ENCODE assay signal across 1 cellular context in the genomic region with DNA sequence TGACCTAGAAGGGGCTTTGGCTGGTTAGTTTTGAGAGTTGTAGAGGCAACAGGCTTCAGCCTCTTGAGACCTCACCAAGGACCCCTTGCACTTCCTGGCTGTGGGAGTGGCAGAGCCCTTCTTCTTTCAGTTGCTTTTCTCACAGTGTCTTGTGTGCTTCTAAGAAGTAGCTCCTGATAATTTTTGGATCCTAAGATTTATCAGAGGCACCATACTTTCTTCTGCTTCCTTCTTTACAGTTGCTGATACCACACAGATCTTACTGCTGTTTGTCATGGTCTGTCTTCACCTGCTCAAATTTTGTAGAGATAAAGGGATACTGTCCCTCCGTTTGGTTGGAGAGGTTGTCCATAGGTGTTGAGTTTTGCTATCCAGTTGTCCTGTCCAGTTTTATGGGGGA.
TF ChIP-seq lines count a peak whose summit lies in the region.

No MANE protein-coding gene starts in this region.

TF ChIP-seq in K562, 482 proteins besides CTCF, POLR2A, EP300 and RAD21 (continued from another document):
- TF ChIP-seq ATF1 (CRISPR knock-in tag; IDR thresholded peaks at IDR 0.05) = no peak
- TF ChIP-seq ATF1 (tag; IDR thresholded peaks at IDR 0.05) = peak; percentile 31; the same call in 1 of the 2 replicates
- peak in 1 of 2 experiments; percentile 55; a peak in 1 of 4 replicates for TF ChIP-seq HDAC1 (IDR thresholded peaks at IDR 0.05)
- TF ChIP-seq CBFA2T2 (conservative IDR thresholded peaks at IDR 0.05) = peak; percentile 84
- TF ChIP-seq TBL1XR1 (IDR thresholded peaks at IDR 0.05; ENCODE audit: low read length in 2 of 2) = peak in 1 of 2 experiments; percentile 64; a peak in 2 of 4 replicates
- peak; percentile 66 for TF ChIP-seq HDAC3 (IDR thresholded peaks at IDR 0.05; ENCODE audit: borderline replicate concordance, partially characterized antibody)
- TF ChIP-seq, protein P1, sequence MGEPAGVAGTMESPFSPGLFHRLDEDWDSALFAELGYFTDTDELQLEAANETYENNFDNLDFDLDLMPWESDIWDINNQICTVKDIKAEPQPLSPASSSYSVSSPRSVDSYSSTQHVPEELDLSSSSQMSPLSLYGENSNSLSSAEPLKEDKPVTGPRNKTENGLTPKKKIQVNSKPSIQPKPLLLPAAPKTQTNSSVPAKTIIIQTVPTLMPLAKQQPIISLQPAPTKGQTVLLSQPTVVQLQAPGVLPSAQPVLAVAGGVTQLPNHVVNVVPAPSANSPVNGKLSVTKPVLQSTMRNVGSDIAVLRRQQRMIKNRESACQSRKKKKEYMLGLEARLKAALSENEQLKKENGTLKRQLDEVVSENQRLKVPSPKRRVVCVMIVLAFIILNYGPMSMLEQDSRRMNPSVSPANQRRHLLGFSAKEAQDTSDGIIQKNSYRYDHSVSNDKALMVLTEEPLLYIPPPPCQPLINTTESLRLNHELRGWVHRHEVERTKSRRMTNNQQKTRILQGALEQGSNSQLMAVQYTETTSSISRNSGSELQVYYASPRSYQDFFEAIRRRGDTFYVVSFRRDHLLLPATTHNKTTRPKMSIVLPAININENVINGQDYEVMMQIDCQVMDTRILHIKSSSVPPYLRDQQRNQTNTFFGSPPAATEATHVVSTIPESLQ (CRISPR knock-in tag; IDR thresholded peaks at IDR 0.05) = no peak
- TF ChIP-seq, protein P2, sequence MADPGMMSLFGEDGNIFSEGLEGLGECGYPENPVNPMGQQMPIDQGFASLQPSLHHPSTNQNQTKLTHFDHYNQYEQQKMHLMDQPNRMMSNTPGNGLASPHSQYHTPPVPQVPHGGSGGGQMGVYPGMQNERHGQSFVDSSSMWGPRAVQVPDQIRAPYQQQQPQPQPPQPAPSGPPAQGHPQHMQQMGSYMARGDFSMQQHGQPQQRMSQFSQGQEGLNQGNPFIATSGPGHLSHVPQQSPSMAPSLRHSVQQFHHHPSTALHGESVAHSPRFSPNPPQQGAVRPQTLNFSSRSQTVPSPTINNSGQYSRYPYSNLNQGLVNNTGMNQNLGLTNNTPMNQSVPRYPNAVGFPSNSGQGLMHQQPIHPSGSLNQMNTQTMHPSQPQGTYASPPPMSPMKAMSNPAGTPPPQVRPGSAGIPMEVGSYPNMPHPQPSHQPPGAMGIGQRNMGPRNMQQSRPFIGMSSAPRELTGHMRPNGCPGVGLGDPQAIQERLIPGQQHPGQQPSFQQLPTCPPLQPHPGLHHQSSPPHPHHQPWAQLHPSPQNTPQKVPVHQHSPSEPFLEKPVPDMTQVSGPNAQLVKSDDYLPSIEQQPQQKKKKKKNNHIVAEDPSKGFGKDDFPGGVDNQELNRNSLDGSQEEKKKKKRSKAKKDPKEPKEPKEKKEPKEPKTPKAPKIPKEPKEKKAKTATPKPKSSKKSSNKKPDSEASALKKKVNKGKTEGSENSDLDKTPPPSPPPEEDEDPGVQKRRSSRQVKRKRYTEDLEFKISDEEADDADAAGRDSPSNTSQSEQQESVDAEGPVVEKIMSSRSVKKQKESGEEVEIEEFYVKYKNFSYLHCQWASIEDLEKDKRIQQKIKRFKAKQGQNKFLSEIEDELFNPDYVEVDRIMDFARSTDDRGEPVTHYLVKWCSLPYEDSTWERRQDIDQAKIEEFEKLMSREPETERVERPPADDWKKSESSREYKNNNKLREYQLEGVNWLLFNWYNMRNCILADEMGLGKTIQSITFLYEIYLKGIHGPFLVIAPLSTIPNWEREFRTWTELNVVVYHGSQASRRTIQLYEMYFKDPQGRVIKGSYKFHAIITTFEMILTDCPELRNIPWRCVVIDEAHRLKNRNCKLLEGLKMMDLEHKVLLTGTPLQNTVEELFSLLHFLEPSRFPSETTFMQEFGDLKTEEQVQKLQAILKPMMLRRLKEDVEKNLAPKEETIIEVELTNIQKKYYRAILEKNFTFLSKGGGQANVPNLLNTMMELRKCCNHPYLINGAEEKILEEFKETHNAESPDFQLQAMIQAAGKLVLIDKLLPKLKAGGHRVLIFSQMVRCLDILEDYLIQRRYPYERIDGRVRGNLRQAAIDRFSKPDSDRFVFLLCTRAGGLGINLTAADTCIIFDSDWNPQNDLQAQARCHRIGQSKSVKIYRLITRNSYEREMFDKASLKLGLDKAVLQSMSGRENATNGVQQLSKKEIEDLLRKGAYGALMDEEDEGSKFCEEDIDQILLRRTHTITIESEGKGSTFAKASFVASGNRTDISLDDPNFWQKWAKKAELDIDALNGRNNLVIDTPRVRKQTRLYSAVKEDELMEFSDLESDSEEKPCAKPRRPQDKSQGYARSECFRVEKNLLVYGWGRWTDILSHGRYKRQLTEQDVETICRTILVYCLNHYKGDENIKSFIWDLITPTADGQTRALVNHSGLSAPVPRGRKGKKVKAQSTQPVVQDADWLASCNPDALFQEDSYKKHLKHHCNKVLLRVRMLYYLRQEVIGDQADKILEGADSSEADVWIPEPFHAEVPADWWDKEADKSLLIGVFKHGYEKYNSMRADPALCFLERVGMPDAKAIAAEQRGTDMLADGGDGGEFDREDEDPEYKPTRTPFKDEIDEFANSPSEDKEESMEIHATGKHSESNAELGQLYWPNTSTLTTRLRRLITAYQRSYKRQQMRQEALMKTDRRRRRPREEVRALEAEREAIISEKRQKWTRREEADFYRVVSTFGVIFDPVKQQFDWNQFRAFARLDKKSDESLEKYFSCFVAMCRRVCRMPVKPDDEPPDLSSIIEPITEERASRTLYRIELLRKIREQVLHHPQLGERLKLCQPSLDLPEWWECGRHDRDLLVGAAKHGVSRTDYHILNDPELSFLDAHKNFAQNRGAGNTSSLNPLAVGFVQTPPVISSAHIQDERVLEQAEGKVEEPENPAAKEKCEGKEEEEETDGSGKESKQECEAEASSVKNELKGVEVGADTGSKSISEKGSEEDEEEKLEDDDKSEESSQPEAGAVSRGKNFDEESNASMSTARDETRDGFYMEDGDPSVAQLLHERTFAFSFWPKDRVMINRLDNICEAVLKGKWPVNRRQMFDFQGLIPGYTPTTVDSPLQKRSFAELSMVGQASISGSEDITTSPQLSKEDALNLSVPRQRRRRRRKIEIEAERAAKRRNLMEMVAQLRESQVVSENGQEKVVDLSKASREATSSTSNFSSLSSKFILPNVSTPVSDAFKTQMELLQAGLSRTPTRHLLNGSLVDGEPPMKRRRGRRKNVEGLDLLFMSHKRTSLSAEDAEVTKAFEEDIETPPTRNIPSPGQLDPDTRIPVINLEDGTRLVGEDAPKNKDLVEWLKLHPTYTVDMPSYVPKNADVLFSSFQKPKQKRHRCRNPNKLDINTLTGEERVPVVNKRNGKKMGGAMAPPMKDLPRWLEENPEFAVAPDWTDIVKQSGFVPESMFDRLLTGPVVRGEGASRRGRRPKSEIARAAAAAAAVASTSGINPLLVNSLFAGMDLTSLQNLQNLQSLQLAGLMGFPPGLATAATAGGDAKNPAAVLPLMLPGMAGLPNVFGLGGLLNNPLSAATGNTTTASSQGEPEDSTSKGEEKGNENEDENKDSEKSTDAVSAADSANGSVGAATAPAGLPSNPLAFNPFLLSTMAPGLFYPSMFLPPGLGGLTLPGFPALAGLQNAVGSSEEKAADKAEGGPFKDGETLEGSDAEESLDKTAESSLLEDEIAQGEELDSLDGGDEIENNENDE (IDR thresholded peaks at IDR 0.05; ENCODE audit: low read depth, low read length) = no peak
- TF ChIP-seq SMARCE1 (IDR thresholded peaks at IDR 0.05) = peak; percentile 72
- peak; percentile 88 for TF ChIP-seq TCF3 (CRISPR knock-in tag; IDR thresholded peaks at IDR 0.05)
- TF ChIP-seq, protein P3, sequence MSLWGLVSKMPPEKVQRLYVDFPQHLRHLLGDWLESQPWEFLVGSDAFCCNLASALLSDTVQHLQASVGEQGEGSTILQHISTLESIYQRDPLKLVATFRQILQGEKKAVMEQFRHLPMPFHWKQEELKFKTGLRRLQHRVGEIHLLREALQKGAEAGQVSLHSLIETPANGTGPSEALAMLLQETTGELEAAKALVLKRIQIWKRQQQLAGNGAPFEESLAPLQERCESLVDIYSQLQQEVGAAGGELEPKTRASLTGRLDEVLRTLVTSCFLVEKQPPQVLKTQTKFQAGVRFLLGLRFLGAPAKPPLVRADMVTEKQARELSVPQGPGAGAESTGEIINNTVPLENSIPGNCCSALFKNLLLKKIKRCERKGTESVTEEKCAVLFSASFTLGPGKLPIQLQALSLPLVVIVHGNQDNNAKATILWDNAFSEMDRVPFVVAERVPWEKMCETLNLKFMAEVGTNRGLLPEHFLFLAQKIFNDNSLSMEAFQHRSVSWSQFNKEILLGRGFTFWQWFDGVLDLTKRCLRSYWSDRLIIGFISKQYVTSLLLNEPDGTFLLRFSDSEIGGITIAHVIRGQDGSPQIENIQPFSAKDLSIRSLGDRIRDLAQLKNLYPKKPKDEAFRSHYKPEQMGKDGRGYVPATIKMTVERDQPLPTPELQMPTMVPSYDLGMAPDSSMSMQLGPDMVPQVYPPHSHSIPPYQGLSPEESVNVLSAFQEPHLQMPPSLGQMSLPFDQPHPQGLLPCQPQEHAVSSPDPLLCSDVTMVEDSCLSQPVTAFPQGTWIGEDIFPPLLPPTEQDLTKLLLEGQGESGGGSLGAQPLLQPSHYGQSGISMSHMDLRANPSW (CRISPR knock-in tag; IDR thresholded peaks at IDR 0.05) = no peak
- peak; percentile 87; the same call in 1 of the 2 replicates for TF ChIP-seq SMARCA4 (IDR thresholded peaks at IDR 0.05)
- no peak for TF ChIP-seq RBM22 (IDR thresholded peaks at IDR 0.05; ENCODE audit: low read depth, low read length, poor library complexity, severe bottlenecking)
- peak; percentile 88 for TF ChIP-seq TEAD4 (IDR thresholded peaks at IDR 0.05; ENCODE audit: low read length)
- TF ChIP-seq TEAD4 (CRISPR knock-in tag; IDR thresholded peaks at IDR 0.05; ENCODE audit: borderline replicate concordance) = no peak
- peak; percentile 43; the same call in 1 of the 2 replicates for TF ChIP-seq CXXC5 (CRISPR knock-in tag; IDR thresholded peaks at IDR 0.05)
- TF ChIP-seq, protein P4, sequence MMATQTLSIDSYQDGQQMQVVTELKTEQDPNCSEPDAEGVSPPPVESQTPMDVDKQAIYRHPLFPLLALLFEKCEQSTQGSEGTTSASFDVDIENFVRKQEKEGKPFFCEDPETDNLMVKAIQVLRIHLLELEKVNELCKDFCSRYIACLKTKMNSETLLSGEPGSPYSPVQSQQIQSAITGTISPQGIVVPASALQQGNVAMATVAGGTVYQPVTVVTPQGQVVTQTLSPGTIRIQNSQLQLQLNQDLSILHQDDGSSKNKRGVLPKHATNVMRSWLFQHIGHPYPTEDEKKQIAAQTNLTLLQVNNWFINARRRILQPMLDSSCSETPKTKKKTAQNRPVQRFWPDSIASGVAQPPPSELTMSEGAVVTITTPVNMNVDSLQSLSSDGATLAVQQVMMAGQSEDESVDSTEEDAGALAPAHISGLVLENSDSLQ (IDR thresholded peaks at IDR 0.05) = peak; percentile 47; the same call in 1 of the 2 replicates
- peak in 1 of 2 experiments; percentile 82; a peak in 2 of 4 replicates for TF ChIP-seq RCOR1 (IDR thresholded peaks at IDR 0.05; ENCODE audit: borderline replicate concordance in 1 of 2, low read depth in 2 of 2, low read length in 2 of 2)
- TF ChIP-seq ETV1 (tag; conservative IDR thresholded peaks at IDR 0.05; ENCODE audit: low read depth) = peak; percentile 41; the same call in 1 of the 2 replicates
- TF ChIP-seq, protein P5, sequence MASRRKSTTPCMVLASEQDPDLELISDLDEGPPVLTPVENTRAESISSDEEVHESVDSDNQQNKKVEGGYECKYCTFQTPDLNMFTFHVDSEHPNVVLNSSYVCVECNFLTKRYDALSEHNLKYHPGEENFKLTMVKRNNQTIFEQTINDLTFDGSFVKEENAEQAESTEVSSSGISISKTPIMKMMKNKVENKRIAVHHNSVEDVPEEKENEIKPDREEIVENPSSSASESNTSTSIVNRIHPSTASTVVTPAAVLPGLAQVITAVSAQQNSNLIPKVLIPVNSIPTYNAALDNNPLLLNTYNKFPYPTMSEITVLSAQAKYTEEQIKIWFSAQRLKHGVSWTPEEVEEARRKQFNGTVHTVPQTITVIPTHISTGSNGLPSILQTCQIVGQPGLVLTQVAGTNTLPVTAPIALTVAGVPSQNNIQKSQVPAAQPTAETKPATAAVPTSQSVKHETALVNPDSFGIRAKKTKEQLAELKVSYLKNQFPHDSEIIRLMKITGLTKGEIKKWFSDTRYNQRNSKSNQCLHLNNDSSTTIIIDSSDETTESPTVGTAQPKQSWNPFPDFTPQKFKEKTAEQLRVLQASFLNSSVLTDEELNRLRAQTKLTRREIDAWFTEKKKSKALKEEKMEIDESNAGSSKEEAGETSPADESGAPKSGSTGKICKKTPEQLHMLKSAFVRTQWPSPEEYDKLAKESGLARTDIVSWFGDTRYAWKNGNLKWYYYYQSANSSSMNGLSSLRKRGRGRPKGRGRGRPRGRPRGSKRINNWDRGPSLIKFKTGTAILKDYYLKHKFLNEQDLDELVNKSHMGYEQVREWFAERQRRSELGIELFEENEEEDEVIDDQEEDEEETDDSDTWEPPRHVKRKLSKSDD (conservative IDR thresholded peaks at IDR 0.05; ENCODE audit: low read length) = no peak
- peak; percentile 47; the same call in 1 of the 2 replicates for TF ChIP-seq ESRRA (IDR thresholded peaks at IDR 0.05; ENCODE audit: borderline replicate concordance, low read depth)
- TF ChIP-seq, protein P6, sequence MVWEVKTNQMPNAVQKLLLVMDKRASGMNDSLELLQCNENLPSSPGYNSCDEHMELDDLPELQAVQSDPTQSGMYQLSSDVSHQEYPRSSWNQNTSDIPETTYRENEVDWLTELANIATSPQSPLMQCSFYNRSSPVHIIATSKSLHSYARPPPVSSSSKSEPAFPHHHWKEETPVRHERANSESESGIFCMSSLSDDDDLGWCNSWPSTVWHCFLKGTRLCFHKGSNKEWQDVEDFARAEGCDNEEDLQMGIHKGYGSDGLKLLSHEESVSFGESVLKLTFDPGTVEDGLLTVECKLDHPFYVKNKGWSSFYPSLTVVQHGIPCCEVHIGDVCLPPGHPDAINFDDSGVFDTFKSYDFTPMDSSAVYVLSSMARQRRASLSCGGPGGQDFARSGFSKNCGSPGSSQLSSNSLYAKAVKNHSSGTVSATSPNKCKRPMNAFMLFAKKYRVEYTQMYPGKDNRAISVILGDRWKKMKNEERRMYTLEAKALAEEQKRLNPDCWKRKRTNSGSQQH (CRISPR knock-in tag; IDR thresholded peaks at IDR 0.05) = no peak
- no peak for TF ChIP-seq TARDBP (IDR thresholded peaks at IDR 0.05)
